9 cellular contexts compared by ENCODE assay signal in genomic region chr13:44921931-44922758, GRCh38.
DNase-seq lines count a peak whose midpoint lies in the region; ATAC-seq and TF ChIP-seq lines count a peak whose summit lies in the region.
"Had no signal": no experiment of that assay in that cellular context is flagged by ENCODE, and none has a peak within 500 bp of the region (broad histone marks: within the 10 kb centered on the region; RNA-seq: fewer than 3 reads in every experiment).

No MANE protein-coding gene starts in this region.

- H3K36me3 ChIP-seq in liver (ENCODE audit: control insufficient read depth in 4 of 4, insufficient read depth in 3 of 4, low read depth in 1 of 4, low read length in 3 of 4) (no peaks in the 10 kb centered on the region), BE2C (no peaks in the 10 kb centered on the region)

- H3K4me3 ChIP-seq in liver (ENCODE audit: low read depth in 1 of 3, low read length in 3 of 3) (no peak overlapping the region), BE2C (ENCODE audit: low read depth, low read length) (no peak overlapping the region)

- H3K27me3 Mint-ChIP-seq in natural killer cell (ENCODE audit: low read depth in 2 of 2) (peaks cover 14 to 28% of the 10 kb centered on the region in 2 donors), MCF 10A (ENCODE audit: insufficient read depth, unreplicated experiment) (no peaks in the 10 kb centered on the region)
- H3K27me3 Mint-ChIP-seq in natural killer cell treated with Interleukin-12 subunit alpha and Interleukin-12 subunit beta and Interleukin-15 and Interleukin-18, amount 100 ng/mL, for 72 hours, result peaks cover 22 to 25% of the 10 kb centered on the region in 2 donors

- H3K9me3 ChIP-seq in liver (ENCODE audit: control insufficient read depth in 4 of 4, low read length in 3 of 4) (no peaks in the 10 kb centered on the region), BE2C (no peaks in the 10 kb centered on the region)

- no peaks in the 10 kb centered on the region for H3K4me1 Mint-ChIP-seq in natural killer cell
- no peaks in the 10 kb centered on the region for H3K4me1 Mint-ChIP-seq in natural killer cell treated with Interleukin-12 subunit alpha and Interleukin-12 subunit beta and Interleukin-15 and Interleukin-18, amount 100 ng/mL, for 72 hours (ENCODE audit: low read depth in 2 of 2)
- H3K4me1 Mint-ChIP-seq in MCF 10A (ENCODE audit: insufficient read depth, unreplicated experiment), result peaks cover 24% of the 10 kb centered on the region

- H3K27me3 ChIP-seq in liver (ENCODE audit: control insufficient read depth in 4 of 4, insufficient read depth in 4 of 4, low read length in 3 of 4), result peaks cover 0 to 3% (median 0%) of the 10 kb centered on the region in 4 donors
- no peaks in the 10 kb centered on the region for H3K27me3 ChIP-seq in BE2C

- no peak overlapping the region for H3K9ac ChIP-seq in liver (ENCODE audit: low read depth in 1 of 2, low read length in 2 of 2)

- TF ChIP-seq CTCF in natural killer cell (IDR thresholded peaks at IDR 0.05) (no peak), MCF 10A (IDR thresholded peaks at IDR 0.05; ENCODE audit: unreplicated experiment) (no peak), liver (IDR thresholded peaks at IDR 0.05; ENCODE audit: low read depth, low read length, missing input control) (no peak), BE2C (IDR thresholded peaks at IDR 0.05; ENCODE audit: low read depth, low read length) (no peak)

- 62% methylated on average over 2 of the region's 2 CpGs for WGBS in liver

- CTCF ChIA-PET in MCF 10A (lab: Yijun Ruan, JAX), result interaction anchor here (0.6 to 2.8 kb wide), 7 partner anchors 12 to 1091 kb away, joined by 3 to 8 read pairs (median 3); no protein-coding TSS in a partner anchor

- DNase-seq in natural killer cell (no peak), MCF 10A (ENCODE audit: unreplicated experiment) (peak; percentile 92), BE2C (no peak), GM19238 (ENCODE audit: insufficient read length, low spot score) (no peak)
- DNase-seq in natural killer cell treated with Interleukin-12 subunit alpha and Interleukin-12 subunit beta and Interleukin-15 and Interleukin-18, amount 100 ng/mL, for 72 hours (ENCODE audit: low spot score), result no peak
- DNase-seq: DND-41 had no signal

- peaks cover 0 to 4% (median 2%) of the 10 kb centered on the region in 4 donors for H3K4me1 ChIP-seq in liver (ENCODE audit: control insufficient read depth in 4 of 4, insufficient read depth in 4 of 4, low read length in 3 of 4)
- H3K4me1 ChIP-seq in BE2C, result no peaks in the 10 kb centered on the region

- BruUV-seq in MCF 10A (replicated peaks; lab: Mats Ljungman, UMichigan), result TSS peak; percentile 48

- no peak for TF ChIP-seq RAD21 in liver (IDR thresholded peaks at IDR 0.05)

- H3K9me3 Mint-ChIP-seq in natural killer cell (no peaks in the 10 kb centered on the region), MCF 10A (ENCODE audit: unreplicated experiment) (no peaks in the 10 kb centered on the region)
- H3K9me3 Mint-ChIP-seq in natural killer cell treated with Interleukin-12 subunit alpha and Interleukin-12 subunit beta and Interleukin-15 and Interleukin-18, amount 100 ng/mL, for 72 hours, result no peaks in the 10 kb centered on the region

- H3K36me3 Mint-ChIP-seq in natural killer cell (no peaks in the 10 kb centered on the region), MCF 10A (ENCODE audit: insufficient read depth, unreplicated experiment) (peaks cover 4% of the 10 kb centered on the region)
- no peaks in the 10 kb centered on the region for H3K36me3 Mint-ChIP-seq in natural killer cell treated with Interleukin-12 subunit alpha and Interleukin-12 subunit beta and Interleukin-15 and Interleukin-18, amount 100 ng/mL, for 72 hours

- H3K27ac Mint-ChIP-seq in natural killer cell, result peak overlapping the region in 1 of 2 donors; percentile 34
- H3K27ac Mint-ChIP-seq in natural killer cell treated with Interleukin-12 subunit alpha and Interleukin-12 subunit beta and Interleukin-15 and Interleukin-18, amount 100 ng/mL, for 72 hours, result no peak overlapping the region
- peak overlapping the region; percentile 96 for H3K27ac Mint-ChIP-seq in MCF 10A (ENCODE audit: low read depth, unreplicated experiment)

- H3K4me3 Mint-ChIP-seq in natural killer cell, result peak overlapping the region; percentile 49
- no peak overlapping the region for H3K4me3 Mint-ChIP-seq in natural killer cell treated with Interleukin-12 subunit alpha and Interleukin-12 subunit beta and Interleukin-15 and Interleukin-18, amount 100 ng/mL, for 72 hours
- peak overlapping the region; percentile 35 for H3K4me3 Mint-ChIP-seq in MCF 10A (ENCODE audit: unreplicated experiment)

- intact Hi-C loops in natural killer cell (cut with micrococcal nuclease) (no loop called here), MCF 10A (cut with micrococcal nuclease) (no loop called here)

- POLR2A ChIA-PET in MCF 10A (lab: Yijun Ruan, JAX), result interaction anchor here (0.8 to 2.3 kb wide), 11 partner anchors 11 to 435 kb away, joined by 3 to 25 read pairs (median 4); partner anchors contain the start of gene TPT1

- H3K27ac ChIP-seq in liver (ENCODE audit: low read depth in 1 of 2, low read length in 2 of 2), result no peak overlapping the region

- ATAC-seq in natural killer cell (no peak), GM21528 (IDR thresholded peaks at IDR 0.05; ENCODE audit: low FRiP score, unreplicated experiment) (no peak), HG02973 (IDR thresholded peaks at IDR 0.05; ENCODE audit: unreplicated experiment) (no peak)
- ATAC-seq in natural killer cell treated with Interleukin-12 subunit alpha and Interleukin-12 subunit beta and Interleukin-15 and Interleukin-18, amount 100 ng/mL, for 72 hours, result no peak

TF ChIP-seq in liver, 16 proteins besides CTCF, POLR2A, EP300 and RAD21:
- TF ChIP-seq NR2F2 (IDR thresholded peaks at IDR 0.05), result peak; percentile 62
- peak; percentile 53 for TF ChIP-seq SP1 (IDR thresholded peaks at IDR 0.05)
- TF ChIP-seq REST (IDR thresholded peaks at IDR 0.05), result no peak
- no peak for TF ChIP-seq GABPA (IDR thresholded peaks at IDR 0.05 in 1 of 2, conservative IDR thresholded peaks at IDR 0.05 in 1 of 2)
- no peak for TF ChIP-seq ZBTB33 (IDR thresholded peaks at IDR 0.05)
- no peak for TF ChIP-seq YY1 (IDR thresholded peaks at IDR 0.05)
- TF ChIP-seq EGR1 (IDR thresholded peaks at IDR 0.05; ENCODE audit: low read depth in 2 of 2), result no peak
- TF ChIP-seq FOXA1 (IDR thresholded peaks at IDR 0.05), result no peak
- no peak for TF ChIP-seq ATF3 (IDR thresholded peaks at IDR 0.05)
